ENCODE assay signal across 1 cellular context in genomic region chr1:15500184-15500958, GRCh38.
TF ChIP-seq lines count a peak whose summit lies in the region.

No MANE protein-coding gene starts in this region.

TF ChIP-seq in GM23338, 12 proteins besides CTCF, POLR2A, EP300 and RAD21 (continued from another document):
- TF ChIP-seq, protein P1, sequence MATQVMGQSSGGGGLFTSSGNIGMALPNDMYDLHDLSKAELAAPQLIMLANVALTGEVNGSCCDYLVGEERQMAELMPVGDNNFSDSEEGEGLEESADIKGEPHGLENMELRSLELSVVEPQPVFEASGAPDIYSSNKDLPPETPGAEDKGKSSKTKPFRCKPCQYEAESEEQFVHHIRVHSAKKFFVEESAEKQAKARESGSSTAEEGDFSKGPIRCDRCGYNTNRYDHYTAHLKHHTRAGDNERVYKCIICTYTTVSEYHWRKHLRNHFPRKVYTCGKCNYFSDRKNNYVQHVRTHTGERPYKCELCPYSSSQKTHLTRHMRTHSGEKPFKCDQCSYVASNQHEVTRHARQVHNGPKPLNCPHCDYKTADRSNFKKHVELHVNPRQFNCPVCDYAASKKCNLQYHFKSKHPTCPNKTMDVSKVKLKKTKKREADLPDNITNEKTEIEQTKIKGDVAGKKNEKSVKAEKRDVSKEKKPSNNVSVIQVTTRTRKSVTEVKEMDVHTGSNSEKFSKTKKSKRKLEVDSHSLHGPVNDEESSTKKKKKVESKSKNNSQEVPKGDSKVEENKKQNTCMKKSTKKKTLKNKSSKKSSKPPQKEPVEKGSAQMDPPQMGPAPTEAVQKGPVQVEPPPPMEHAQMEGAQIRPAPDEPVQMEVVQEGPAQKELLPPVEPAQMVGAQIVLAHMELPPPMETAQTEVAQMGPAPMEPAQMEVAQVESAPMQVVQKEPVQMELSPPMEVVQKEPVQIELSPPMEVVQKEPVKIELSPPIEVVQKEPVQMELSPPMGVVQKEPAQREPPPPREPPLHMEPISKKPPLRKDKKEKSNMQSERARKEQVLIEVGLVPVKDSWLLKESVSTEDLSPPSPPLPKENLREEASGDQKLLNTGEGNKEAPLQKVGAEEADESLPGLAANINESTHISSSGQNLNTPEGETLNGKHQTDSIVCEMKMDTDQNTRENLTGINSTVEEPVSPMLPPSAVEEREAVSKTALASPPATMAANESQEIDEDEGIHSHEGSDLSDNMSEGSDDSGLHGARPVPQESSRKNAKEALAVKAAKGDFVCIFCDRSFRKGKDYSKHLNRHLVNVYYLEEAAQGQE (IDR thresholded peaks at IDR 0.05; ENCODE audit: unreplicated experiment): no peak
